Comparison of ENCODE assay signal across 17 cellular contexts in genomic region chr1:166032901-166033371, GRCh38.
DNase-seq lines count a peak whose midpoint lies in the region; ATAC-seq and TF ChIP-seq lines count a peak whose summit lies in the region.
"Had no signal": no experiment of that assay in that cellular context is flagged by ENCODE, and none has a peak within 500 bp of the region (broad histone marks: within the 10 kb centered on the region; RNA-seq: fewer than 3 reads in every experiment).

No MANE protein-coding gene starts in this region.

- no peak overlapping the region for H3K23ac ChIP-seq in mesenchymal stem cell (ENCODE audit: low read length in 2 of 2)

- no peak overlapping the region for H2BK15ac ChIP-seq in mesenchymal stem cell (ENCODE audit: low read depth, poor library complexity, severe bottlenecking)

- H2BK12ac ChIP-seq in mesenchymal stem cell (ENCODE audit: low read length in 2 of 2), result no peak overlapping the region

- no peaks in the 10 kb centered on the region for H3K4me1 ChIP-seq in mammary epithelial cell (ENCODE audit: insufficient read depth, low read length)
- peaks cover 22% of the 10 kb centered on the region for H3K4me1 ChIP-seq in body of pancreas
- H3K4me1 ChIP-seq in gastrocnemius medialis, result peaks cover 0 to 8% of the 10 kb centered on the region in 2 donors
- no peaks in the 10 kb centered on the region for H3K4me1 ChIP-seq in sigmoid colon
- no peaks in the 10 kb centered on the region for H3K4me1 ChIP-seq in mesenchymal stem cell (ENCODE audit: control insufficient read depth, insufficient read depth, low read depth, low read length)

- no peaks in the 10 kb centered on the region for H3K79me1 ChIP-seq in mesenchymal stem cell (replicated peaks; ENCODE audit: low read length, poor library complexity, severe bottlenecking)

- POLR2A ChIA-PET in MCF 10A (lab: Yijun Ruan, JAX), result interaction anchor here (1.1 kb wide), 1 partner anchor 446 kb away, joined by 3 read pairs; no protein-coding TSS in a partner anchor

- no peaks in the 10 kb centered on the region for H3K79me2 ChIP-seq in mammary epithelial cell (ENCODE audit: insufficient read depth, low read length)

- no TSS peak for BruUV-seq in MCF 10A (replicated peaks; lab: Mats Ljungman, UMichigan)
- no TSS peak for BruUV-seq in mammary epithelial cell (replicated peaks; lab: Mats Ljungman, UMichigan)

- H4K91ac ChIP-seq in mesenchymal stem cell (ENCODE audit: low read length), result no peak overlapping the region

- no peak overlapping the region for H3K14ac ChIP-seq in mesenchymal stem cell (ENCODE audit: low read length in 2 of 2)

- H2AFZ ChIP-seq in mammary epithelial cell (ENCODE audit: low read depth, low read length) (no peak overlapping the region), mesenchymal stem cell (ENCODE audit: low read depth, low read length) (no peak overlapping the region)

- H3K4me2 ChIP-seq in mammary epithelial cell (ENCODE audit: insufficient read depth, low read depth, low read length) (no peak overlapping the region), mesenchymal stem cell (ENCODE audit: low read length, poor library complexity, severe bottlenecking) (no peak overlapping the region)

- in situ Hi-C loops in mammary epithelial cell (cut with MboI; ENCODE audit: low sequenced_read_pairs in 2 of 2), result no loop called here
- in situ Hi-C loops in gastrocnemius medialis (cut with MboI; ENCODE audit: low sequenced_read_pairs in 4 of 4), result no loop called here

- H3K36me3 Mint-ChIP-seq in MCF 10A (ENCODE audit: insufficient read depth, unreplicated experiment), result no peaks in the 10 kb centered on the region
- H3K36me3 Mint-ChIP-seq: IgD-negative memory B cell had no signal

- no peak overlapping the region for H3K4me3 ChIP-seq in mammary epithelial cell (replicated peaks in 1 of 3; ENCODE audit: insufficient read depth in 1 of 3, low read depth in 2 of 3, low read length in 3 of 3)
- no peak overlapping the region for H3K4me3 ChIP-seq in body of pancreas
- no peak overlapping the region for H3K4me3 ChIP-seq in gastrocnemius medialis
- H3K4me3 ChIP-seq in sigmoid colon, result no peak overlapping the region
- H3K4me3 ChIP-seq in mesenchymal stem cell (ENCODE audit: insufficient read depth in 1 of 2, low read depth in 1 of 2, low read length in 2 of 2), result no peak overlapping the region

- CTCF ChIA-PET in MCF 10A (lab: Yijun Ruan, JAX) (interaction anchor here (0.6 to 1.4 kb wide), 2 partner anchors 10 to 73 kb away, joined by 3 to 4 read pairs; no protein-coding TSS in a partner anchor), mammary epithelial cell (lab: Charles Lee; ENCODE audit: low non-redundant PET) (no interaction called here)

- no peak for TF ChIP-seq EP300 in sigmoid colon (IDR thresholded peaks at IDR 0.05)

- H3K27ac ChIP-seq in mammary epithelial cell (ENCODE audit: insufficient read depth, low read depth, low read length) (no peak overlapping the region), body of pancreas (peak overlapping the region; percentile 3 to 54 (median 44)), gastrocnemius medialis (no peak overlapping the region), sigmoid colon (no peak overlapping the region), mesenchymal stem cell (ENCODE audit: low read length, poor library complexity, severe bottlenecking) (no peak overlapping the region)

- no peak for TF ChIP-seq CTCF in MCF 10A (IDR thresholded peaks at IDR 0.05; ENCODE audit: unreplicated experiment)
- no peak for TF ChIP-seq CTCF in mammary epithelial cell (conservative IDR thresholded peaks at IDR 0.05 in 1 of 2, IDR thresholded peaks at IDR 0.05 in 1 of 2; ENCODE audit: extremely low read depth in 1 of 2, insufficient read depth in 1 of 2, low read depth in 1 of 2, low read length in 2 of 2)
- no peak for TF ChIP-seq CTCF in body of pancreas (IDR thresholded peaks at IDR 0.05)
- no peak for TF ChIP-seq CTCF in gastrocnemius medialis (IDR thresholded peaks at IDR 0.05 in 4 of 5, conservative IDR thresholded peaks at IDR 0.05 in 1 of 5)
- no peak for TF ChIP-seq CTCF in sigmoid colon (IDR thresholded peaks at IDR 0.05)

- H3K27me3 ChIP-seq in mammary epithelial cell (ENCODE audit: insufficient read depth, low read length), result no peaks in the 10 kb centered on the region
- no peaks in the 10 kb centered on the region for H3K27me3 ChIP-seq in body of pancreas
- H3K27me3 ChIP-seq in gastrocnemius medialis, result no peaks in the 10 kb centered on the region
- H3K27me3 ChIP-seq in sigmoid colon, result no peaks in the 10 kb centered on the region
- no peaks in the 10 kb centered on the region for H3K27me3 ChIP-seq in mesenchymal stem cell (ENCODE audit: control insufficient read depth in 1 of 2, insufficient read depth in 1 of 2, low read length in 2 of 2)

- H3K9me3 ChIP-seq in mammary epithelial cell (replicated peaks; ENCODE audit: insufficient read depth, low read length), result no peaks in the 10 kb centered on the region
- H3K9me3 ChIP-seq in body of pancreas, result no peaks in the 10 kb centered on the region
- H3K9me3 ChIP-seq in gastrocnemius medialis, result no peaks in the 10 kb centered on the region
- no peaks in the 10 kb centered on the region for H3K9me3 ChIP-seq in sigmoid colon
- H3K9me3 ChIP-seq in mesenchymal stem cell (ENCODE audit: control insufficient read depth, low read length), result no peaks in the 10 kb centered on the region

- no peaks in the 10 kb centered on the region for H4K20me1 ChIP-seq in mammary epithelial cell (ENCODE audit: insufficient read depth, low read length)

- dilution Hi-C loops in mammary epithelial cell (cut with HindIII; ENCODE audit: low sequenced_read_pairs), result no loop called here

- peaks cover 26% of the 10 kb centered on the region for H3K27me3 Mint-ChIP-seq in MCF 10A (ENCODE audit: insufficient read depth, unreplicated experiment)

- no peak overlapping the region for H2BK120ac ChIP-seq in mesenchymal stem cell (ENCODE audit: low read depth, low read length)

- no peak overlapping the region for H3K4ac ChIP-seq in mesenchymal stem cell (ENCODE audit: low read depth in 1 of 2, low read length in 2 of 2)

- no peaks in the 10 kb centered on the region for H3K4me1 Mint-ChIP-seq in MCF 10A (ENCODE audit: insufficient read depth, unreplicated experiment)
- H3K4me1 Mint-ChIP-seq: activated CD4-positive, alpha-beta T cell treated with anti-CD3 and anti-CD28 coated beads for 36 hours; IgD-negative memory B cell had no signal

- no peak overlapping the region for H3K27ac Mint-ChIP-seq in MCF 10A (ENCODE audit: low read depth, unreplicated experiment)
- H3K27ac Mint-ChIP-seq: activated CD4-positive, alpha-beta T cell treated with anti-CD3 and anti-CD28 coated beads for 36 hours; activated T-cell treated with anti-CD3 and anti-CD28 coated beads, Interleukin-2, amount 50 U/mL, for 72 hours; progenitor cell of endocrine pancreas had no signal

- ATAC-seq in body of pancreas (peak; percentile 89), gastrocnemius medialis (peak; percentile 43 to 60)
- ATAC-seq: activated CD4-positive, alpha-beta T cell treated with anti-CD3 and anti-CD28 coated beads for 36 hours; activated T-cell treated with anti-CD3 and anti-CD28 coated beads, Interleukin-2, amount 50 U/mL, for 72 hours had no signal

- intact Hi-C loops in MCF 10A (cut with micrococcal nuclease) (no loop called here), mammary epithelial cell (cut with micrococcal nuclease) (no loop called here), body of pancreas (cut with DNase I) (no loop called here), gastrocnemius medialis (cut with DNase I; ENCODE audit: low total_unique reads) (no loop called here), sigmoid colon (cut with DNase I) (no loop called here)

- H3K9ac ChIP-seq in mammary epithelial cell (ENCODE audit: insufficient read depth, low read length), result no peak overlapping the region
- H3K9ac ChIP-seq in mesenchymal stem cell (ENCODE audit: low read length), result no peak overlapping the region

- H3K4me3 Mint-ChIP-seq in MCF 10A (ENCODE audit: unreplicated experiment), result no peak overlapping the region
- H3K4me3 Mint-ChIP-seq: activated CD4-positive, alpha-beta T cell treated with anti-CD3 and anti-CD28 coated beads for 36 hours; activated T-cell treated with anti-CD3 and anti-CD28 coated beads, Interleukin-2, amount 50 U/mL, for 72 hours; IgD-negative memory B cell had no signal

- no peak overlapping the region for H2BK5ac ChIP-seq in mesenchymal stem cell (ENCODE audit: low read depth, low read length, poor library complexity, severe bottlenecking)

- TF ChIP-seq POLR2A in body of pancreas (IDR thresholded peaks at IDR 0.05), result no peak
- TF ChIP-seq POLR2A in gastrocnemius medialis (IDR thresholded peaks at IDR 0.05), result no peak
- TF ChIP-seq POLR2A in sigmoid colon (IDR thresholded peaks at IDR 0.05), result no peak

- WGBS in mammary epithelial cell (ENCODE audit: low coverage, missing lambda C conversion rate), result 15% methylated on average over 7 of the region's 8 CpGs
- WGBS in body of pancreas, 2 donors, result 19 to 22% methylated on average over 6 to 8 of the region's 8 CpGs
- 31 to 63% methylated on average over 8 of the region's 8 CpGs for WGBS in sigmoid colon, 2 donors
- 82% methylated on average over 8 of the region's 8 CpGs for WGBS in mesenchymal stem cell

- H3K9me3 Mint-ChIP-seq in MCF 10A (ENCODE audit: unreplicated experiment), result no peaks in the 10 kb centered on the region

- no peaks in the 10 kb centered on the region for H3K36me3 ChIP-seq in mammary epithelial cell (ENCODE audit: insufficient read depth, low read length)
- no peaks in the 10 kb centered on the region for H3K36me3 ChIP-seq in body of pancreas (replicated peaks in 1 of 2; ENCODE audit: insufficient read depth in 1 of 2, low read depth in 2 of 2)
- no peaks in the 10 kb centered on the region for H3K36me3 ChIP-seq in gastrocnemius medialis
- no peaks in the 10 kb centered on the region for H3K36me3 ChIP-seq in sigmoid colon
- no peaks in the 10 kb centered on the region for H3K36me3 ChIP-seq in mesenchymal stem cell (ENCODE audit: control insufficient read depth in 1 of 2, insufficient read depth in 2 of 2, low read depth in 1 of 2, low read length in 2 of 2)

- no peak overlapping the region for H4K8ac ChIP-seq in mesenchymal stem cell (ENCODE audit: low read length)

- H3K18ac ChIP-seq in mesenchymal stem cell (ENCODE audit: low read depth in 1 of 2, low read length in 2 of 2), result no peak overlapping the region

- H2AK5ac ChIP-seq in mesenchymal stem cell (ENCODE audit: low read length, severe bottlenecking), result no peak overlapping the region

- DNase-seq in MCF 10A (ENCODE audit: unreplicated experiment), result peak; percentile 36
- no peak for DNase-seq in mammary epithelial cell
- DNase-seq in NCI-H2171 (lab: John Stamatoyannopoulos, UW), result peak; percentile 82
- peak; percentile 75 to 86 (median 83) for DNase-seq in body of pancreas
- peak in 1 of 2 donors; percentile 26 for DNase-seq in gastrocnemius medialis
- DNase-seq in NCI-H2196 treated with DMSO at 0.1 percent for 48 hours (lab: John Stamatoyannopoulos, UW; ENCODE audit: unreplicated experiment), result no peak
- no peak for DNase-seq in sigmoid colon
- DNase-seq in mesenchymal stem cell, result no peak
- DNase-seq: activated CD4-positive, alpha-beta T cell treated with anti-CD3 and anti-CD28 coated beads for 36 hours; activated T-cell treated with anti-CD3 and anti-CD28 coated beads, Interleukin-2, amount 50 U/mL, for 72 hours; amniotic stem cell; DND-41; midbrain; NK-92 treated with Interleukin-12 subunit alpha and Interleukin-12 subunit beta, amount 100 ng/mL, for 24 hours; stimulated activated CD4-positive, alpha-beta T cell treated with anti-CD3 and anti-CD28 coated beads, Interleukin-2, amount 100 ng/mL, for 48 hours had no signal

Comparison
In these comparisons a context has a peak if more than half of its experiments do, and no peak if none do; other contexts are left out.
1. DNase-seq: peak in MCF 10A (single experiment), NCI-H2171 (single experiment) and body of pancreas (4 of 4); none in mammary epithelial cell (single experiment), NCI-H2196 treated with DMSO at 0.1 percent for 48 hours (single experiment), sigmoid colon (single experiment) and mesenchymal stem cell (single experiment).
2. H3K27ac ChIP-seq: peak in body of pancreas (4 of 4); none in mammary epithelial cell (single experiment), gastrocnemius medialis (0 of 4), sigmoid colon (0 of 4) and mesenchymal stem cell (single experiment).